ENCODE assay signal across 9 cellular contexts in the genomic region with DNA sequence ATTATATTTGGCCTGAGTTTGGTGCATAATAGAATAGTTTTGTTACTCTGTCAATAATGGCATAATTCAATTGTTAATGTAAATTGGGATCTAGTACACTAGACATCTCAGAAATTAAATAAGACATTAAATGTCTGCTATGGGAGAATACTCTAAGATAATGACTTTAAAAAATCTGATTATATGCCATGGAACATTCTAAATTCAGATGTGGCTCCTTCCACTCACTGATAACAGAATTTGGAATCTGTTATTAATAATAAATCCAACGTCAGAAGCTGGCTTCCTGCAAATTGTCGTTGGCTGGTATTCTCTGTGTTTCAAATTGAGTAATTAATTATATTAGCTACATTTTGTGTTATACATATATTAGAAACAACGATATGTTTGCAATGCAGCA.
"Had no signal": no experiment of that assay in that cellular context is flagged by ENCODE, and none has a peak within 500 bp of the region (broad histone marks: within the 10 kb centered on the region; RNA-seq: fewer than 3 reads in every experiment).

No MANE protein-coding gene starts in this region.

- H2AFZ ChIP-seq: GM23248, GM23338 had no signal

- ATAC-seq: GM23338, HCT116 had no signal

- H3K9ac ChIP-seq: GM23248 had no signal

- H3K27ac ChIP-seq: GM23248 had no signal

- H3K9me3 ChIP-seq: HAP-1 had no signal

- DNase-seq: GM23248, GOT3, H7, H9, HCEC 1CT, HFFc6 had no signal

- H3K4me3 ChIP-seq: GM23248, GM23338, HAP-1 had no signal

- H3K36me3 ChIP-seq: HAP-1 had no signal

- H3K4me1 ChIP-seq: HAP-1 had no signal

- H3K4me2 ChIP-seq: GM23338 had no signal
